In the genomic region with DNA sequence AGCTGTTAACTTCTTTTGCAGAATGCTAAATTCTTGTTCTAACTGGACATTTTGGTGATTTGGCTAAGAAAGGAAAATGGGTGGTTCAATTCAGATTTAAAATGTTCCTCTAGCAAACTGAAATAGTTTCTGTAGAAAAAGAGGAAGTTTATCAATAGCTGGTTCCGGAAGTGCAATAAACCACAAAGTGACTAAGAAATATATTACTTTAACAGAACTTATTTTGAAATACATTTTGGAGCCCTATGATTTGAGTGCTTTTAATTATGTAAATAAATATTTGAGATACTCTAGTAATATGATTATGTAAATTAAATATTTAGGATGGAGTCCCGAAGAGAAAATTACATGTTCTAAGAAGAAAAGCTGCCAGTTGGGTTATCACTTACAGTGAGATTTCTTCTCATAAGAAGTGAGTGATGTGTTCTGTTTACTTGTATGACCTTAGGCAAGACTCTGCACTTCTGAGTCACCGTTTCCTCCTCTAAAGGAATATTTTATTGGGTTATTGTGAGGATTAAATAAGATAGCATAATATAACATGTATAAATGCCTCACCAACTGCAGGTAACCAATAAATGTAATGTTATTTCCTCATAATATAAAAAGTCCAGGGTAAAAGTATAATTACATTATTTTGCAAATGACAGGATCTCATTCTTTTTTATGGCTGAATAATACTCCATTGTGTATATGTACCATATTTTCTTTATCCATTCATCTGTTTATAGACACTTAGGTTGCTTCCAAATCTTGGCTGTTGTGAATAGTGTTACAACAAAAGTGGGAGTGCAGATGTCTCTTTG, we compare ENCODE assay signal across 8 cellular contexts. TPM values are rescaled to one million over a fixed set of nuclear protein-coding genes. Genes with fewer than 3 reads are reported as not detected.
A peak's percentile ranks its signal among the peaks of the same experiment; 100 is the strongest.
DNase-seq lines count a peak whose midpoint lies in the region; ATAC-seq and TF ChIP-seq lines count a peak whose summit lies in the region.

A gene with protein sequence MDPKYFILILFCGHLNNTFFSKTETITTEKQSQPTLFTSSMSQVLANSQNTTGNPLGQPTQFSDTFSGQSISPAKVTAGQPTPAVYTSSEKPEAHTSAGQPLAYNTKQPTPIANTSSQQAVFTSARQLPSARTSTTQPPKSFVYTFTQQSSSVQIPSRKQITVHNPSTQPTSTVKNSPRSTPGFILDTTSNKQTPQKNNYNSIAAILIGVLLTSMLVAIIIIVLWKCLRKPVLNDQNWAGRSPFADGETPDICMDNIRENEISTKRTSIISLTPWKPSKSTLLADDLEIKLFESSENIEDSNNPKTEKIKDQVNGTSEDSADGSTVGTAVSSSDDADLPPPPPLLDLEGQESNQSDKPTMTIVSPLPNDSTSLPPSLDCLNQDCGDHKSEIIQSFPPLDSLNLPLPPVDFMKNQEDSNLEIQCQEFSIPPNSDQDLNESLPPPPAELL (minus strand): TSS at position 73 of the 806 bp plus-strand sequence. CDS start 8,445 bp downstream, outside the sequence.

- WGBS in psoas muscle, 3 donors = 80 to 87% (median 86%) methylated on average over 3 of the region's 3 CpGs

- peak within 1 kb of the TSS; percentile 85 for H3K4me3 Mint-ChIP-seq in activated CD4-positive, alpha-beta T cell treated with anti-CD3 and anti-CD28 coated beads, Interleukin-2, amount 10 ng/mL, durations not matched to agents 7 days and 5 days
- no peak within 1 kb of the TSS for H3K4me3 Mint-ChIP-seq in chondrocyte (ENCODE audit: unreplicated experiment)

- H3K4me1 ChIP-seq in psoas muscle = no peaks in the 10 kb centered on the region

- no peaks in the 10 kb centered on the region for H3K9me3 Mint-ChIP-seq in activated CD4-positive, alpha-beta T cell treated with anti-CD3 and anti-CD28 coated beads, Interleukin-2, amount 10 ng/mL, durations not matched to agents 7 days and 5 days
- no peaks in the 10 kb centered on the region for H3K9me3 Mint-ChIP-seq in chondrocyte (ENCODE audit: low read depth)

- ATAC-seq in psoas muscle = no peak

- H3K27ac ChIP-seq in psoas muscle = no peak within 1 kb of the TSS

- intact Hi-C loops in psoas muscle (cut with DNase I) = no loop called here

- peaks cover 42% of the 10 kb centered on the region for H3K4me1 Mint-ChIP-seq in activated CD4-positive, alpha-beta T cell treated with anti-CD3 and anti-CD28 coated beads, Interleukin-2, amount 10 ng/mL, durations not matched to agents 7 days and 5 days
- H3K4me1 Mint-ChIP-seq in chondrocyte (ENCODE audit: low read depth) = peaks cover 12% of the 10 kb centered on the region

- CTCF ChIA-PET in activated CD4-positive, alpha-beta T cell treated with anti-CD3 and anti-CD28 coated beads, Interleukin-2, amount 10 ng/mL, durations not matched to agents 7 days and 5 days (lab: Charles Lee) = interaction anchor here (0.7 to 0.8 kb wide), 2 partner anchors 123 to 184 kb away, joined by 3 read pairs; no protein-coding TSS in a partner anchor

- H3K36me3 ChIP-seq in psoas muscle (ENCODE audit: insufficient read depth in 1 of 2, low read depth in 1 of 2) = no peaks in the 10 kb centered on the region

- no peak for TF ChIP-seq CTCF in chondrocyte (IDR thresholded peaks at IDR 0.05)
- no peak for TF ChIP-seq CTCF in psoas muscle (IDR thresholded peaks at IDR 0.05)

- H3K36me3 Mint-ChIP-seq in activated CD4-positive, alpha-beta T cell treated with anti-CD3 and anti-CD28 coated beads, Interleukin-2, amount 10 ng/mL, durations not matched to agents 7 days and 5 days (ENCODE audit: low read depth) = peaks cover 44% of the 10 kb centered on the region
- H3K36me3 Mint-ChIP-seq in chondrocyte (ENCODE audit: low read depth) = no peaks in the 10 kb centered on the region

- H3K4me3 ChIP-seq in psoas muscle = peak within 1 kb of the TSS; percentile 46

- no peaks in the 10 kb centered on the region for H3K27me3 Mint-ChIP-seq in activated CD4-positive, alpha-beta T cell treated with anti-CD3 and anti-CD28 coated beads, Interleukin-2, amount 10 ng/mL, durations not matched to agents 7 days and 5 days
- H3K27me3 Mint-ChIP-seq in chondrocyte (ENCODE audit: low read depth) = no peaks in the 10 kb centered on the region

- POLR2A ChIA-PET in activated CD4-positive, alpha-beta T cell treated with anti-CD3 and anti-CD28 coated beads, Interleukin-2, amount 10 ng/mL, durations not matched to agents 7 days and 5 days (lab: Charles Lee) = no interaction called here

- no peaks in the 10 kb centered on the region for H3K9me3 ChIP-seq in psoas muscle

- H3K27ac Mint-ChIP-seq in activated CD4-positive, alpha-beta T cell treated with anti-CD3 and anti-CD28 coated beads, Interleukin-2, amount 10 ng/mL, durations not matched to agents 7 days and 5 days = peak within 1 kb of the TSS; percentile 99
- H3K27ac Mint-ChIP-seq in chondrocyte (ENCODE audit: unreplicated experiment) = peak within 1 kb of the TSS; percentile 27

- H3K27me3 ChIP-seq in psoas muscle (ENCODE audit: insufficient read depth in 3 of 3, low read length in 2 of 3) = no peaks in the 10 kb centered on the region

- peak; percentile 39 for DNase-seq in activated CD4-positive, alpha-beta T cell treated with anti-CD3 and anti-CD28 coated beads, Interleukin-2, amount 10 ng/mL, durations not matched to agents 7 days and 5 days
- DNase-seq in activated CD4-positive, alpha-beta T cell treated with anti-CD3 and anti-CD28 coated beads for 1 hour = no peak
- peak; percentile 73 to 98 for DNase-seq in NOMO-1 (lab: John Stamatoyannopoulos, UW; ENCODE audit: unreplicated experiment in 2 of 2)
- DNase-seq in chondrocyte (ENCODE audit: low spot score) = no peak
- no peak for DNase-seq in psoas muscle
- DNase-seq in NCI-H1105 treated with DMSO at 0.1 percent for 48 hours (lab: John Stamatoyannopoulos, UW) = no peak
- no peak for DNase-seq in NCI-H1436 treated with DMSO at 0.1 percent for 48 hours (lab: John Stamatoyannopoulos, UW)
- DNase-seq in DMS 273 (lab: John Stamatoyannopoulos, UW; ENCODE audit: unreplicated experiment) = no peak

RNA-seq across cellular contexts. Expression of the gene that starts here (rescaled TPM):
- 100 to 1,000 TPM in 1 of 2 experiments, 10 to 100 TPM in 1; 74.9 to 102 TPM for total RNA-seq in activated CD4-positive, alpha-beta T cell treated with anti-CD3 and anti-CD28 coated beads, Interleukin-2, amount 10 ng/mL, durations not matched to agents 7 days and 5 days
- total RNA-seq in chondrocyte = 0.21 TPM in 1 of 3 replicates, not detected in the others
- 1 to 10 TPM in 3 of 4 donors, under 1 TPM in 1; 0.85 to 2.9 (median 1.8) TPM for total RNA-seq in psoas muscle
- polyA plus RNA-seq in psoas muscle = 1 to 10 TPM in 1 of 3 donors, under 1 TPM in 2; 0.51 to 1.2 (median 0.53) TPM

Comparison
In these comparisons a context has a peak if more than half of its experiments do, and no peak if none do; other contexts are left out.
1. RNA of the gene that starts here (total RNA-seq): 74.9 to 102 TPM in activated CD4-positive, alpha-beta T cell treated with anti-CD3 and anti-CD28 coated beads, Interleukin-2, amount 10 ng/mL, durations not matched to agents 7 days and 5 days; 0.85 to 2.9 TPM in psoas muscle and 0.21 TPM in chondrocyte; every median in the first group is over 10 times any median in the second.
2. DNase-seq: peak in activated CD4-positive, alpha-beta T cell treated with anti-CD3 and anti-CD28 coated beads, Interleukin-2, amount 10 ng/mL, durations not matched to agents 7 days and 5 days (single experiment) and NOMO-1 (2 of 2); none in activated CD4-positive, alpha-beta T cell treated with anti-CD3 and anti-CD28 coated beads for 1 hour (single experiment), chondrocyte (single experiment), psoas muscle (0 of 2), NCI-H1105 treated with DMSO at 0.1 percent for 48 hours (single experiment), NCI-H1436 treated with DMSO at 0.1 percent for 48 hours (single experiment) and DMS 273 (single experiment).